Comparison of ENCODE assay signal across 8 cellular contexts in the genomic region with DNA sequence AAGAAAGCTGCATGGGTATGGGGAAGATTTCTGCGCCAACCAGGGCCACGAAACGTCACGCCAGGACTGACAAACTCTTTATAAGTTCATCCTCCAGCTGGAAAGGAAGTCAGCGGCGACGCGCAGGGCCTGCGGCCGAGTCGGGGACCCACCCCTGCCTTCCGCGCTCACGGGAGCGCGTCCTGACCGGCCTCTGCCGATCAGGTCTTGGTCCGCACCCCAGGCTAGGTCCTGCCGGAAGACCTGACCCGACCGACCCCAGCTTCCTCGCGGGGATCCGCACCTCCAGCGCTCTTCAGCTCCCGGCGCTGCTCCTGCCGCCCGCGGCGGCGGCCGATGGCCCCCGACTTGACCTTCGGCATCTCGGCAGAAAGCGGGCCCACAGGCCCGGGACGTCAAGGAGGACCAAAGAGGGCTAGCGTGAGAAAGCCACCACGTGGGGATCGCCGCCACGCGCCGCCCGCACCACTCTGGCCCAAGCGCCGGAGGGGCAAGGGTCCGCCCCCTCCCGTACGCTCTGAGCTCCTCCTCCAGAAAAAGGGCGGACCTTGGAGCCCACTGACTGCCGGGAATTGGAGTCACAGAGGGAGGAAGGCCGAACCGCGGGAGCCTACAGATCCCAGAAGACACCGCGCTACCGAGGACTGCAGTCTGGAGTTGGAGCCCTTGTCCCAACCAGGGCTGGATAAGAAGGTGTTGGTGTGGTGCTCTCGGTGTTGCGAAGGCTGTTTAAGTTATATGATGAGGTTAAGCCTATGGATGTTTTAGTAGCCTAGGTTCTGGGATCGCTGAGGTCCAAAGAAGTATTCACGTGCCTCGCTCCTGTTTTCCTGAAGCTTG. TPM values are rescaled to one million over a fixed set of nuclear protein-coding genes. Genes with fewer than 3 reads are reported as not detected.
DNase-seq lines count a peak whose midpoint lies in the region; ATAC-seq and TF ChIP-seq lines count a peak whose summit lies in the region.

TSS of gene DIMT1 (minus strand) at position 495 of the 840 bp plus-strand sequence. CDS start at position 362, 133 bp downstream.

- ATAC-seq in GM18498 (IDR thresholded peaks at IDR 0.05; ENCODE audit: unreplicated experiment) (peak; percentile 99), HG02938 (IDR thresholded peaks at IDR 0.05; ENCODE audit: unreplicated experiment) (peak; percentile 95), left ventricle myocardium superior (peak; percentile 99)

- intact Hi-C loops in left ventricle myocardium superior (cut with micrococcal nuclease) (no loop called here), prostate gland (cut with DNase I) (no loop called here)

- H3K27ac ChIP-seq in angular gyrus (ENCODE audit: low read depth, low read length) (peak within 1 kb of the TSS; percentile 79), prostate gland (peak within 1 kb of the TSS; percentile 91 to 97), urinary bladder (ENCODE audit: low read depth) (peak within 1 kb of the TSS; percentile 92)

- H3K36me3 ChIP-seq in prostate gland (no peaks in the 10 kb centered on the region), urinary bladder (ENCODE audit: insufficient read depth) (peaks cover 2% of the 10 kb centered on the region)

- no peaks in the 10 kb centered on the region for H3K27me3 ChIP-seq in prostate gland (replicated peaks; ENCODE audit: insufficient read depth)

- TF ChIP-seq CTCF in prostate gland (IDR thresholded peaks at IDR 0.05) = no peak

- 0% methylated on average over 22 of the region's 66 CpGs for WGBS in prostate gland
- under 1% methylated on average over 66 of the region's 66 CpGs for WGBS in urinary bladder

- peak; percentile 81 for TF ChIP-seq POLR2A in prostate gland (IDR thresholded peaks at IDR 0.05)

- H3K4me1 ChIP-seq in prostate gland (replicated peaks) (no peaks in the 10 kb centered on the region), urinary bladder (ENCODE audit: insufficient read depth) (no peaks in the 10 kb centered on the region)

- H3K4me3 ChIP-seq in prostate gland (peak within 1 kb of the TSS; percentile 80 to 92), urinary bladder (ENCODE audit: low read depth, low read length) (peak within 1 kb of the TSS; percentile 83)

- peak; percentile 91 to 93 for DNase-seq in NCI-H187 (lab: John Stamatoyannopoulos, UW)
- peak; percentile 73 to 98 (median 87) for DNase-seq in T-helper 2 cell
- DNase-seq in left ventricle myocardium superior = peak; percentile 94
- DNase-seq in prostate gland (ENCODE audit: low spot score) = peak; percentile 97

- H3K9me3 ChIP-seq in prostate gland = no peaks in the 10 kb centered on the region

RNA-seq across cellular contexts. Expression of gene DIMT1, which starts in this region (rescaled TPM):
- 18.8 TPM for total RNA-seq in left ventricle myocardium superior
- total RNA-seq in prostate gland = 10 to 100 TPM; 26.1 to 35.6 TPM
- 28.9 TPM for total RNA-seq in urinary bladder
- polyA plus RNA-seq in urinary bladder = 26.8 TPM

Comparison
In these comparisons a context has a peak if more than half of its experiments do, and no peak if none do; other contexts are left out.
1. Peak in every context shown above with its lines: DNase-seq, ATAC-seq, H3K4me3 ChIP-seq and H3K27ac ChIP-seq.